ENCODE assay signal across 1 cellular context in genomic region chr19:54209748-54210494, GRCh38.
TF ChIP-seq lines count a peak whose summit lies in the region.

No MANE protein-coding gene starts in this region.

TF ChIP-seq in HepG2, 621 proteins besides CTCF, POLR2A, EP300 and RAD21 (continued from another document and continues in another):
- peak; percentile 70; the same call in 1 of the 2 replicates for TF ChIP-seq ARID4A (CRISPR knock-in tag; IDR thresholded peaks at IDR 0.05; ENCODE audit: borderline replicate concordance)
- peak; percentile 76 for TF ChIP-seq ZBTB7A (CRISPR knock-in tag; IDR thresholded peaks at IDR 0.05)
- TF ChIP-seq LCORL (IDR thresholded peaks at IDR 0.05): no peak
- TF ChIP-seq LCORL (CRISPR knock-in tag; IDR thresholded peaks at IDR 0.05): 0 out of 2 replicates have a peak, but pooled peaks have one; percentile 50
- no peak for TF ChIP-seq ZNF558 (CRISPR knock-in tag; IDR thresholded peaks at IDR 0.05; ENCODE audit: borderline replicate concordance)
- peak; percentile 94; the same call in 1 of the 2 replicates for TF ChIP-seq ZNF614 (CRISPR knock-in tag; IDR thresholded peaks at IDR 0.05; ENCODE audit: borderline replicate concordance)
- peak in 1 of 2 experiments; percentile 71; a peak in 2 of 4 replicates for TF ChIP-seq KLF16 (CRISPR knock-in tag; IDR thresholded peaks at IDR 0.05)
- TF ChIP-seq E2F1 (CRISPR knock-in tag; IDR thresholded peaks at IDR 0.05): no peak
- 0 out of 2 replicates have a peak, but pooled peaks have one; percentile 28 for TF ChIP-seq KDM3A (CRISPR knock-in tag; IDR thresholded peaks at IDR 0.05; ENCODE audit: low read depth)
- no peak for TF ChIP-seq ZNF335 (CRISPR knock-in tag; IDR thresholded peaks at IDR 0.05)
- TF ChIP-seq SIN3A (IDR thresholded peaks at IDR 0.05; ENCODE audit: borderline replicate concordance, low read depth, low read length): peak; percentile 68; the same call in 1 of the 2 replicates
- peak; percentile 77; the same call in 1 of the 2 replicates for TF ChIP-seq SIX4 (CRISPR knock-in tag; IDR thresholded peaks at IDR 0.05)
- peak; percentile 44; the same call in 1 of the 2 replicates for TF ChIP-seq ZFX (CRISPR knock-in tag; IDR thresholded peaks at IDR 0.05; ENCODE audit: low read depth)
- TF ChIP-seq NFYB (CRISPR knock-in tag; IDR thresholded peaks at IDR 0.05): peak; percentile 39; the same call in 1 of the 2 replicates
- TF ChIP-seq KDM6A (CRISPR knock-in tag; IDR thresholded peaks at IDR 0.05; ENCODE audit: low read depth): peak; percentile 72
- no peak for TF ChIP-seq EEA1 (CRISPR knock-in tag; IDR thresholded peaks at IDR 0.05; ENCODE audit: borderline replicate concordance)
- peak; percentile 77; the same call in 1 of the 2 replicates for TF ChIP-seq DPF2 (CRISPR knock-in tag; IDR thresholded peaks at IDR 0.05; ENCODE audit: borderline replicate concordance, low read depth)
- TF ChIP-seq SAP130 (CRISPR knock-in tag; IDR thresholded peaks at IDR 0.05; ENCODE audit: low read depth): peak; percentile 95
- TF ChIP-seq DBP (CRISPR knock-in tag; IDR thresholded peaks at IDR 0.05; ENCODE audit: not compliant biosample characterization): no peak
- TF ChIP-seq SP5 (CRISPR knock-in tag; IDR thresholded peaks at IDR 0.05; ENCODE audit: borderline replicate concordance, low read depth): peak; percentile 89
- peak; percentile 95 for TF ChIP-seq BCL6 (CRISPR knock-in tag; IDR thresholded peaks at IDR 0.05)
- peak; percentile 94 for TF ChIP-seq FOXA3 (CRISPR knock-in tag; IDR thresholded peaks at IDR 0.05)
- peak; percentile 87 for TF ChIP-seq RXRA (CRISPR knock-in tag; IDR thresholded peaks at IDR 0.05)
- no peak for TF ChIP-seq ATF7 (IDR thresholded peaks at IDR 0.05)
- TF ChIP-seq ATF7 (CRISPR knock-in tag; IDR thresholded peaks at IDR 0.05): peak; percentile 55; the same call in 1 of the 2 replicates
- TF ChIP-seq HDAC1 (CRISPR knock-in tag; IDR thresholded peaks at IDR 0.05): peak; percentile 62; the same call in 1 of the 2 replicates
- TF ChIP-seq ESRRA (CRISPR knock-in tag; IDR thresholded peaks at IDR 0.05; ENCODE audit: low read depth): no peak; the same call in 1 of the 2 replicates
- 0 out of 2 replicates have a peak, but pooled peaks have one; percentile 11 for TF ChIP-seq ZNF350 (CRISPR knock-in tag; IDR thresholded peaks at IDR 0.05; ENCODE audit: borderline replicate concordance, low read depth)
- TF ChIP-seq TBX2 (CRISPR knock-in tag; IDR thresholded peaks at IDR 0.05; ENCODE audit: borderline replicate concordance): peak; percentile 55
- TF ChIP-seq ARID5B (CRISPR knock-in tag; IDR thresholded peaks at IDR 0.05): peak; percentile 90
- TF ChIP-seq NFE2 (CRISPR knock-in tag; IDR thresholded peaks at IDR 0.05): no peak
- TF ChIP-seq ZNF761 (CRISPR knock-in tag; conservative IDR thresholded peaks at IDR 0.05): 0 out of 2 replicates have a peak, but pooled peaks have one; percentile 45
- peak; percentile 66; the same call in 1 of the 2 replicates for TF ChIP-seq TFAP4 (IDR thresholded peaks at IDR 0.05; ENCODE audit: borderline replicate concordance, low read depth)
- no peak for TF ChIP-seq ZNF274 (CRISPR knock-in tag; IDR thresholded peaks at IDR 0.05)
- no peak for TF ChIP-seq ZC3H4 (CRISPR knock-in tag; IDR thresholded peaks at IDR 0.05; ENCODE audit: borderline replicate concordance)
- TF ChIP-seq GTF3A (CRISPR knock-in tag; conservative IDR thresholded peaks at IDR 0.05): no peak
- no peak for TF ChIP-seq FOXA1 (IDR thresholded peaks at IDR 0.05)
- TF ChIP-seq FOXA1 (CRISPR knock-in tag; IDR thresholded peaks at IDR 0.05): peak; percentile 98
- TF ChIP-seq GATAD2A (CRISPR knock-in tag; IDR thresholded peaks at IDR 0.05): peak; percentile 91
- no peak for TF ChIP-seq THAP7 (CRISPR knock-in tag; IDR thresholded peaks at IDR 0.05)
- no peak for TF ChIP-seq PLSCR1 (CRISPR knock-in tag; IDR thresholded peaks at IDR 0.05; ENCODE audit: borderline replicate concordance)
- TF ChIP-seq ZBTB25 (CRISPR knock-in tag; IDR thresholded peaks at IDR 0.05): no peak
- TF ChIP-seq HNF4G (IDR thresholded peaks at IDR 0.05; ENCODE audit: borderline replicate concordance, low read depth, low read length): peak; percentile 21; the same call in 1 of the 2 replicates
- TF ChIP-seq HNF4G (CRISPR knock-in tag; IDR thresholded peaks at IDR 0.05; ENCODE audit: borderline replicate concordance, low read depth): no peak
- peak; percentile 69; the same call in 1 of the 2 replicates for TF ChIP-seq ZBTB34 (CRISPR knock-in tag; IDR thresholded peaks at IDR 0.05)
- TF ChIP-seq ZSCAN31 (CRISPR knock-in tag; IDR thresholded peaks at IDR 0.05; ENCODE audit: low read depth): peak; percentile 18; the same call in 1 of the 2 replicates
- peak; percentile 92 for TF ChIP-seq PPARG (CRISPR knock-in tag; conservative IDR thresholded peaks at IDR 0.05)
